Comparison of ENCODE assay signal across 25 cellular contexts in genomic region chr5:87562068-87562467, GRCh38.
"Had no signal": no experiment of that assay in that cellular context is flagged by ENCODE, and none has a peak within 500 bp of the region (broad histone marks: within the 10 kb centered on the region; RNA-seq: fewer than 3 reads in every experiment).

No MANE protein-coding gene starts in this region.

- H3K9me3 ChIP-seq: neutrophil, right atrium auricular region, right lobe of liver, suprapubic skin, thoracic aorta, tibial artery, upper lobe of right lung had no signal

- H3K27me3 ChIP-seq: neural progenitor cell, neutrophil, right atrium auricular region, right lobe of liver, suprapubic skin, tibial artery, upper lobe of right lung had no signal

- H3K4me3 ChIP-seq: left ventricle myocardium inferior, lung, neural progenitor cell, right atrium auricular region, right lobe of liver, suprapubic skin, thoracic aorta, tibial artery, upper lobe of right lung had no signal

- H3K4me1 ChIP-seq: left ventricle myocardium inferior, neural progenitor cell, right atrium auricular region, right lobe of liver, suprapubic skin, tibial artery, upper lobe of right lung had no signal

- H3K27ac ChIP-seq: left ventricle myocardium inferior, neural progenitor cell, neutrophil, right atrium auricular region, right lobe of liver, suprapubic skin, thoracic aorta, tibial artery, upper lobe of right lung had no signal

- DNase-seq: hypothalamus; immature natural killer cell; left ventricle myocardium inferior; mesendoderm; naive B cell; natural killer cell; nephron progenitor cell; occipital lobe; right lobe of liver; stimulated activated CD4-positive, alpha-beta T cell treated with anti-CD3 and anti-CD28 coated beads, Interleukin-12 subunit alpha, Interleukin-12 subunit beta, amount 100 ng/mL, for 4 hours; stimulated activated CD4-positive, alpha-beta T cell treated with anti-CD3 and anti-CD28 coated beads, Interleukin-15, amount 100 ng/mL, for 24 hours; stimulated activated CD4-positive, alpha-beta T cell treated with anti-CD3 and anti-CD28 coated beads, Interleukin-2, amount 100 ng/mL, for 24 hours; stimulated activated CD4-positive, alpha-beta T cell treated with anti-CD3 and anti-CD28 coated beads, Interleukin-4, amount 100 ng/mL, for 24 hours; stimulated activated naive CD4-positive, alpha-beta T cell; tibial artery; trophoblast cell; upper lobe of right lung had no signal

- H3K36me3 ChIP-seq: left ventricle myocardium inferior, neural progenitor cell, neutrophil, right atrium auricular region, right lobe of liver, suprapubic skin, thoracic aorta, tibial artery, upper lobe of right lung had no signal

- FAIRE-seq: islet of Langerhans, urothelium cell line had no signal
